In genomic region chr3:189632238-189632637, GRCh38 we compare ENCODE assay signal across 15 cellular contexts. TPM values are rescaled to one million over a fixed set of nuclear protein-coding genes. Genes with fewer than 3 reads are reported as not detected.
A peak's percentile ranks its signal among the peaks of the same experiment; 100 is the strongest.
DNase-seq lines count a peak whose midpoint lies in the region; ATAC-seq and TF ChIP-seq lines count a peak whose summit lies in the region.
"Had no signal": no experiment of that assay in that cellular context is flagged by ENCODE, and none has a peak within 500 bp of the region (broad histone marks: within the 10 kb centered on the region; RNA-seq: fewer than 3 reads in every experiment).

No MANE protein-coding gene starts in this region.

- no peak for TF ChIP-seq POLR2A in suprapubic skin (IDR thresholded peaks at IDR 0.05)

- TF ChIP-seq CTCF in suprapubic skin (IDR thresholded peaks at IDR 0.05), result no peak

- no peak overlapping the region for H3K4me3 ChIP-seq in BLaER1 treated with 17β-estradiol and CSF1 and Interleukin-3, amounts not matched to agents 10 nM and 100 nM
- H3K4me3 ChIP-seq in Karpas-422 (ENCODE audit: low read length) (no peak overlapping the region), suprapubic skin (no peak overlapping the region)

- peak overlapping the region in 3 of 11 experiments; percentile 19 to 39 (median 25); a peak in 4 of 22 replicates for H3K27ac ChIP-seq in BLaER1 treated with 17β-estradiol and CSF1 and Interleukin-3, amounts not matched to agents 10 nM and 100 nM
- no peak overlapping the region for H3K27ac ChIP-seq in Karpas-422 (ENCODE audit: low read length)
- no peak overlapping the region for H3K27ac ChIP-seq in suprapubic skin
- H3K27ac ChIP-seq: RWPE1 had no signal

- H3K4me3 Mint-ChIP-seq in activated T-helper 2 cell treated with anti-CD3 and anti-CD28 coated beads, Interferon-gamma antibody, Interleukin-2, Interleukin-4, amounts not matched to agents 10 μg/mL and 5 μg/mL and 100 μg/mL, durations not matched to agents 14 hours and 24 hours and 36 hours (ENCODE audit: low read depth), result peak overlapping the region; percentile 17
- H3K4me3 Mint-ChIP-seq in natural killer cell treated with Interleukin-12 subunit alpha and Interleukin-12 subunit beta and Interleukin-15 and Interleukin-18, amount 100 ng/mL, for 72 hours, result no peak overlapping the region

- no peaks in the 10 kb centered on the region for H4K20me1 ChIP-seq in BLaER1 treated with 17β-estradiol and CSF1 and Interleukin-3, amounts not matched to agents 10 nM and 100 nM
- no peaks in the 10 kb centered on the region for H4K20me1 ChIP-seq in Karpas-422 (ENCODE audit: insufficient read depth, low read depth, low read length)

- H2AFZ ChIP-seq in Karpas-422 (ENCODE audit: low read length), result no peak overlapping the region

- no peaks in the 10 kb centered on the region for H3K27me3 Mint-ChIP-seq in activated T-helper 2 cell treated with anti-CD3 and anti-CD28 coated beads, Interferon-gamma antibody, Interleukin-2, Interleukin-4, amounts not matched to agents 10 μg/mL and 5 μg/mL and 100 μg/mL, durations not matched to agents 14 hours and 24 hours and 36 hours (ENCODE audit: low read depth)
- H3K27me3 Mint-ChIP-seq in natural killer cell treated with Interleukin-12 subunit alpha and Interleukin-12 subunit beta and Interleukin-15 and Interleukin-18, amount 100 ng/mL, for 72 hours, result no peaks in the 10 kb centered on the region

- no peaks in the 10 kb centered on the region for H3K9me3 Mint-ChIP-seq in activated T-helper 2 cell treated with anti-CD3 and anti-CD28 coated beads, Interferon-gamma antibody, Interleukin-2, Interleukin-4, amounts not matched to agents 10 μg/mL and 5 μg/mL and 100 μg/mL, durations not matched to agents 14 hours and 24 hours and 36 hours
- H3K9me3 Mint-ChIP-seq in natural killer cell treated with Interleukin-12 subunit alpha and Interleukin-12 subunit beta and Interleukin-15 and Interleukin-18, amount 100 ng/mL, for 72 hours, result no peaks in the 10 kb centered on the region

- H3K9ac ChIP-seq in BLaER1 treated with 17β-estradiol and CSF1 and Interleukin-3, amounts not matched to agents 10 nM and 100 nM, result peak overlapping the region in 1 of 11 experiments; percentile 1; a peak in 1 of 22 replicates
- H3K9ac ChIP-seq in Karpas-422 (ENCODE audit: low read length), result no peak overlapping the region

- intact Hi-C loops in activated T-helper 2 cell treated with anti-CD3 and anti-CD28 coated beads, Interferon-gamma antibody, Interleukin-2, Interleukin-4, amounts not matched to agents 10 μg/mL and 5 μg/mL and 100 μg/mL, durations not matched to agents 14 hours and 24 hours and 36 hours (cut with micrococcal nuclease), result no loop called here

- H3K27me3 ChIP-seq in BLaER1 treated with 17β-estradiol and CSF1 and Interleukin-3, amounts not matched to agents 10 nM and 100 nM, result no peaks in the 10 kb centered on the region
- no peaks in the 10 kb centered on the region for H3K27me3 ChIP-seq in Karpas-422 (ENCODE audit: low read length)
- H3K27me3 ChIP-seq in suprapubic skin, result no peaks in the 10 kb centered on the region

- no peak for DNase-seq in activated T-helper 2 cell treated with anti-CD3 and anti-CD28 coated beads, Interferon-gamma antibody, Interleukin-2, Interleukin-4, amounts not matched to agents 10 μg/mL and 5 μg/mL and 100 μg/mL, durations not matched to agents 14 hours and 24 hours and 36 hours (ENCODE audit: low spot score)
- DNase-seq in AG08396 (ENCODE audit: low spot score) (no peak), Karpas-422 (no peak), suprapubic skin (ENCODE audit: low spot score in 2 of 2) (no peak)
- no peak for DNase-seq in natural killer cell treated with Interleukin-12 subunit alpha and Interleukin-12 subunit beta and Interleukin-15 and Interleukin-18, amount 100 ng/mL, for 72 hours (ENCODE audit: low spot score)
- DNase-seq: activated T-cell treated with anti-CD3 and anti-CD28 coated beads, Interleukin-2, amount 50 U/mL, for 48 hours; effector CD8-positive, alpha-beta T cell; GF-D8; hypothalamus; NCI-H774 had no signal

- peak overlapping the region; percentile 31 to 80 (median 63); a peak in 18 of 22 replicates for H3K4me2 ChIP-seq in BLaER1 treated with 17β-estradiol and CSF1 and Interleukin-3, amounts not matched to agents 10 nM and 100 nM
- H3K4me2 ChIP-seq in Karpas-422 (ENCODE audit: low read depth, low read length, poor library complexity, severe bottlenecking), result no peak overlapping the region

- no peaks in the 10 kb centered on the region for H3K36me3 ChIP-seq in BLaER1 treated with 17β-estradiol and CSF1 and Interleukin-3, amounts not matched to agents 10 nM and 100 nM
- no peaks in the 10 kb centered on the region for H3K36me3 ChIP-seq in Karpas-422 (ENCODE audit: insufficient read depth, low read length)
- no peaks in the 10 kb centered on the region for H3K36me3 ChIP-seq in suprapubic skin

- no peak for TF ChIP-seq EP300 in suprapubic skin (IDR thresholded peaks at IDR 0.05)

- H3K4me1 Mint-ChIP-seq in activated T-helper 2 cell treated with anti-CD3 and anti-CD28 coated beads, Interferon-gamma antibody, Interleukin-2, Interleukin-4, amounts not matched to agents 10 μg/mL and 5 μg/mL and 100 μg/mL, durations not matched to agents 14 hours and 24 hours and 36 hours (ENCODE audit: low read depth), result peaks cover 28% of the 10 kb centered on the region
- peaks cover 0 to 11% of the 10 kb centered on the region in 2 donors for H3K4me1 Mint-ChIP-seq in natural killer cell treated with Interleukin-12 subunit alpha and Interleukin-12 subunit beta and Interleukin-15 and Interleukin-18, amount 100 ng/mL, for 72 hours (ENCODE audit: low read depth in 2 of 2)

- WGBS in suprapubic skin, result 79% methylated on average over 5 of the region's 5 CpGs

- peak overlapping the region; percentile 23 for H3K27ac Mint-ChIP-seq in activated T-helper 2 cell treated with anti-CD3 and anti-CD28 coated beads, Interferon-gamma antibody, Interleukin-2, Interleukin-4, amounts not matched to agents 10 μg/mL and 5 μg/mL and 100 μg/mL, durations not matched to agents 14 hours and 24 hours and 36 hours
- no peak overlapping the region for H3K27ac Mint-ChIP-seq in natural killer cell treated with Interleukin-12 subunit alpha and Interleukin-12 subunit beta and Interleukin-15 and Interleukin-18, amount 100 ng/mL, for 72 hours

- ATAC-seq in GM19351 (IDR thresholded peaks at IDR 0.05; ENCODE audit: unreplicated experiment) (peak; percentile 56), HG03175 (IDR thresholded peaks at IDR 0.05; ENCODE audit: unreplicated experiment) (peak; percentile 35)
- ATAC-seq in natural killer cell treated with Interleukin-12 subunit alpha and Interleukin-12 subunit beta and Interleukin-15 and Interleukin-18, amount 100 ng/mL, for 72 hours, result no peak

- H3K9me3 ChIP-seq in BLaER1 treated with 17β-estradiol and CSF1 and Interleukin-3, amounts not matched to agents 10 nM and 100 nM (replicated peaks in 1 of 11), result no peaks in the 10 kb centered on the region
- H3K9me3 ChIP-seq in Karpas-422 (ENCODE audit: low read length) (no peaks in the 10 kb centered on the region), suprapubic skin (no peaks in the 10 kb centered on the region)

- peaks cover 24 to 39% (median 33%) of the 10 kb centered on the region in 10 experiments for H3K4me1 ChIP-seq in BLaER1 treated with 17β-estradiol and CSF1 and Interleukin-3, amounts not matched to agents 10 nM and 100 nM
- H3K4me1 ChIP-seq in Karpas-422 (ENCODE audit: low read length) (no peaks in the 10 kb centered on the region), suprapubic skin (peaks cover 19% of the 10 kb centered on the region)

- no peaks in the 10 kb centered on the region for H3K9me2 ChIP-seq in Karpas-422 (replicated peaks; ENCODE audit: insufficient read depth, low read length)

- peaks cover 10% of the 10 kb centered on the region for H3K36me3 Mint-ChIP-seq in activated T-helper 2 cell treated with anti-CD3 and anti-CD28 coated beads, Interferon-gamma antibody, Interleukin-2, Interleukin-4, amounts not matched to agents 10 μg/mL and 5 μg/mL and 100 μg/mL, durations not matched to agents 14 hours and 24 hours and 36 hours (ENCODE audit: low read depth)
- no peaks in the 10 kb centered on the region for H3K36me3 Mint-ChIP-seq in natural killer cell treated with Interleukin-12 subunit alpha and Interleukin-12 subunit beta and Interleukin-15 and Interleukin-18, amount 100 ng/mL, for 72 hours

- no peaks in the 10 kb centered on the region for H3K79me2 ChIP-seq in Karpas-422 (ENCODE audit: low read length)

RNA-seq across cellular contexts. Expression of gene TP63, which starts 1.0 kb away (rescaled TPM):
- total RNA-seq in activated T-helper 2 cell treated with anti-CD3 and anti-CD28 coated beads, Interferon-gamma antibody, Interleukin-2, Interleukin-4, amounts not matched to agents 10 μg/mL and 5 μg/mL and 100 μg/mL, durations not matched to agents 14 hours and 24 hours and 36 hours, result 5.1 and 5.6 TPM in 2 replicates
- total RNA-seq in natural killer cell treated with Interleukin-12 subunit alpha and Interleukin-12 subunit beta and Interleukin-15 and Interleukin-18, amount 100 ng/mL, for 72 hours, result not detected
- total RNA-seq in Karpas-422 (2014; rRNA removed; shearing (Covaris generic); ENCODE audit: low replicate concordance), result not detected in 2 replicates
- 100 to 1,000 TPM; 302 to 485 (median 319) TPM for total RNA-seq in suprapubic skin
- total RNA-seq: pulmonary artery endothelial cell had no signal

Comparison
In these comparisons a context has a peak if more than half of its experiments do, and no peak if none do; other contexts are left out.
1. ATAC-seq: peak in GM19351 (single experiment) and HG03175 (single experiment); none in natural killer cell treated with Interleukin-12 subunit alpha and Interleukin-12 subunit beta and Interleukin-15 and Interleukin-18, amount 100 ng/mL, for 72 hours (0 of 2).
2. RNA of gene TP63, which starts 1.0 kb away (total RNA-seq): 302 to 485 TPM in suprapubic skin; 5.1 to 5.6 TPM in activated T-helper 2 cell treated with anti-CD3 and anti-CD28 coated beads, Interferon-gamma antibody, Interleukin-2, Interleukin-4, amounts not matched to agents 10 μg/mL and 5 μg/mL and 100 μg/mL, durations not matched to agents 14 hours and 24 hours and 36 hours, not detected in natural killer cell treated with Interleukin-12 subunit alpha and Interleukin-12 subunit beta and Interleukin-15 and Interleukin-18, amount 100 ng/mL, for 72 hours and not detected in Karpas-422; every median in the first group is over 10 times any median in the second.